8 cellular contexts compared by ENCODE assay signal in genomic region chrX:130171446-130172126, GRCh38. TPM values are rescaled to one million over a fixed set of nuclear protein-coding genes. Genes with fewer than 3 reads are reported as not detected.
DNase-seq lines count a peak whose midpoint lies in the region; ATAC-seq and TF ChIP-seq lines count a peak whose summit lies in the region.

Gene RAB33A (plus strand): TSS chrX:130171962. CDS start chrX:130172063, 101 bp downstream.

- H3K4me3 ChIP-seq in fibroblast of the aortic adventitia (ENCODE audit: low read depth, low read length): peak within 1 kb of the TSS; percentile 56
- H3K4me3 ChIP-seq in neural cell (ENCODE audit: low read length): peak within 1 kb of the TSS; percentile 91
- H3K4me3 ChIP-seq in aorta (ENCODE audit: low read length in 2 of 2): no peak within 1 kb of the TSS

- intact Hi-C loops in activated T-helper 1 cell treated with anti-CD3 and anti-CD28 coated beads, Interleukin-12 subunit alpha, Interleukin-12 subunit beta, Interleukin-2, Interleukin-4 antibody, amounts not matched to agents 30 ng/mL and 10 ng/mL and 1 ng/mL, durations not matched to agents 14 hours and 24 hours and 36 hours (cut with micrococcal nuclease): loop anchor here (5.0 to 10.0 kb wide), 2 partner anchors 264 to 387 kb away; partner anchors contain the start of gene UTP14A
- intact Hi-C loops in aorta (cut with DNase I): loop anchor here in 1 of 2 donors (5.0 kb wide), 1 partner anchor 54 kb away; no protein-coding TSS in a partner anchor

- peaks cover 28% of the 10 kb centered on the region for H3K79me2 ChIP-seq in neural cell (replicated peaks; ENCODE audit: insufficient read depth, low read length)

- ATAC-seq in aorta (ENCODE audit: low FRiP score): peak; percentile 5

- H3K9ac ChIP-seq in neural cell (ENCODE audit: low read length): peak within 1 kb of the TSS; percentile 95

- TF ChIP-seq CTCF in fibroblast of the aortic adventitia (IDR thresholded peaks at IDR 0.05; ENCODE audit: insufficient read depth, low read length) (no peak), neural cell (IDR thresholded peaks at IDR 0.05; ENCODE audit: poor library complexity, severe bottlenecking) (no peak)

- H3K9me3 ChIP-seq in neural cell (ENCODE audit: low read length) (no peaks in the 10 kb centered on the region), aorta (ENCODE audit: control insufficient read depth, low read length) (no peaks in the 10 kb centered on the region)

- peak; percentile 39 for TF ChIP-seq POLR2A in GM19193 (IDR thresholded peaks at IDR 0.05; ENCODE audit: extremely low read depth, insufficient read depth, insufficient read length)

- H3K27me3 ChIP-seq in neural cell (ENCODE audit: insufficient read depth, low read depth, low read length) (no peaks in the 10 kb centered on the region), aorta (ENCODE audit: control insufficient read depth in 1 of 2, insufficient read depth in 2 of 2, low read length in 1 of 2) (no peaks in the 10 kb centered on the region)

- H3K9me3 Mint-ChIP-seq in activated T-helper 1 cell treated with anti-CD3 and anti-CD28 coated beads, Interleukin-12 subunit alpha, Interleukin-12 subunit beta, Interleukin-2, Interleukin-4 antibody, amounts not matched to agents 30 ng/mL and 10 ng/mL and 1 ng/mL, durations not matched to agents 14 hours and 24 hours and 36 hours: no peaks in the 10 kb centered on the region

- peak within 1 kb of the TSS; percentile 91 for H3K27ac Mint-ChIP-seq in activated T-helper 1 cell treated with anti-CD3 and anti-CD28 coated beads, Interleukin-12 subunit alpha, Interleukin-12 subunit beta, Interleukin-2, Interleukin-4 antibody, amounts not matched to agents 30 ng/mL and 10 ng/mL and 1 ng/mL, durations not matched to agents 14 hours and 24 hours and 36 hours

- no peaks in the 10 kb centered on the region for H4K20me1 ChIP-seq in neural cell (ENCODE audit: insufficient read depth)

- peak; percentile 23 for TF ChIP-seq EP300 in neural cell (conservative IDR thresholded peaks at IDR 0.05; ENCODE audit: poor library complexity, severe bottlenecking)

- H3K4me1 ChIP-seq in aorta (ENCODE audit: control insufficient read depth in 1 of 2, insufficient read depth in 2 of 2, low read length in 2 of 2): peaks cover 0 to 2% of the 10 kb centered on the region in 2 donors

- H3K9me2 ChIP-seq in neural cell (ENCODE audit: insufficient read depth, low read length): no peaks in the 10 kb centered on the region

- 1 to 40% methylated on average over 54 to 61 of the region's 61 CpGs for WGBS in aorta, 2 donors

- H3K4me1 Mint-ChIP-seq in activated T-helper 1 cell treated with anti-CD3 and anti-CD28 coated beads, Interleukin-12 subunit alpha, Interleukin-12 subunit beta, Interleukin-2, Interleukin-4 antibody, amounts not matched to agents 30 ng/mL and 10 ng/mL and 1 ng/mL, durations not matched to agents 14 hours and 24 hours and 36 hours (ENCODE audit: low read depth): peaks cover 43% of the 10 kb centered on the region

- H3K36me3 ChIP-seq in neural cell (ENCODE audit: insufficient read depth, low read length): no peaks in the 10 kb centered on the region
- H3K36me3 ChIP-seq in aorta (ENCODE audit: control insufficient read depth in 1 of 2, insufficient read depth in 2 of 2, low read length in 1 of 2): no peaks in the 10 kb centered on the region

- H3K27me3 Mint-ChIP-seq in activated T-helper 1 cell treated with anti-CD3 and anti-CD28 coated beads, Interleukin-12 subunit alpha, Interleukin-12 subunit beta, Interleukin-2, Interleukin-4 antibody, amounts not matched to agents 30 ng/mL and 10 ng/mL and 1 ng/mL, durations not matched to agents 14 hours and 24 hours and 36 hours (ENCODE audit: insufficient read depth): no peaks in the 10 kb centered on the region

- H3K27ac ChIP-seq in neural cell (ENCODE audit: low read length) (peak within 1 kb of the TSS; percentile 95), aorta (ENCODE audit: low read depth in 1 of 2, low read length in 2 of 2) (no peak within 1 kb of the TSS)

- peaks cover 5% of the 10 kb centered on the region for H3K36me3 Mint-ChIP-seq in activated T-helper 1 cell treated with anti-CD3 and anti-CD28 coated beads, Interleukin-12 subunit alpha, Interleukin-12 subunit beta, Interleukin-2, Interleukin-4 antibody, amounts not matched to agents 30 ng/mL and 10 ng/mL and 1 ng/mL, durations not matched to agents 14 hours and 24 hours and 36 hours (ENCODE audit: low read depth)

- H3F3A ChIP-seq in neural cell (ENCODE audit: insufficient read depth, low read length, poor library complexity, severe bottlenecking): no peaks in the 10 kb centered on the region

- H3K4me3 Mint-ChIP-seq in activated T-helper 1 cell treated with anti-CD3 and anti-CD28 coated beads, Interleukin-12 subunit alpha, Interleukin-12 subunit beta, Interleukin-2, Interleukin-4 antibody, amounts not matched to agents 30 ng/mL and 10 ng/mL and 1 ng/mL, durations not matched to agents 14 hours and 24 hours and 36 hours: peak within 1 kb of the TSS; percentile 94

- H3K4me2 ChIP-seq in neural cell (ENCODE audit: low read length): peak within 1 kb of the TSS; percentile 14

- DNase-seq in AG08396 (ENCODE audit: low spot score) (peak; percentile 19), NCI-H2196 treated with DMSO at 0.1 percent for 48 hours (lab: John Stamatoyannopoulos, UW; ENCODE audit: unreplicated experiment) (peak; percentile 1), fibroblast of the aortic adventitia (ENCODE audit: low read depth) (peak; percentile 26), aorta (peak in 1 of 2 donors; percentile 53), OCI-M2 (lab: John Stamatoyannopoulos, UW; ENCODE audit: unreplicated experiment) (no peak)
- DNase-seq in activated T-helper 1 cell treated with anti-CD3 and anti-CD28 coated beads, Interleukin-12 subunit alpha, Interleukin-12 subunit beta, Interleukin-2, Interleukin-4 antibody, amounts not matched to agents 30 ng/mL and 10 ng/mL and 1 ng/mL, durations not matched to agents 14 hours and 24 hours and 36 hours (ENCODE audit: low spot score): peak; percentile 22

- TF ChIP-seq RAD21 in neural cell (conservative IDR thresholded peaks at IDR 0.05): no peak

- peak within 1 kb of the TSS; percentile 27 for H2AFZ ChIP-seq in neural cell (ENCODE audit: low read depth, low read length)

TF ChIP-seq in neural cell, 6 proteins besides CTCF, POLR2A, EP300 and RAD21:
- TF ChIP-seq SMC3 (conservative IDR thresholded peaks at IDR 0.05; ENCODE audit: poor library complexity): no peak
- TF ChIP-seq TAF1 (IDR thresholded peaks at IDR 0.05; ENCODE audit: low read depth): peak; percentile 58
- no peak for TF ChIP-seq EZH2 (IDR thresholded peaks at IDR 0.05; ENCODE audit: borderline replicate concordance, insufficient read depth, low read length, poor library complexity, severe bottlenecking)
- TF ChIP-seq MXI1 (conservative IDR thresholded peaks at IDR 0.05; ENCODE audit: poor library complexity, severe bottlenecking): peak; percentile 62
- TF ChIP-seq POLR2AphosphoS5 (IDR thresholded peaks at IDR 0.05): peak; percentile 87

RNA-seq across cellular contexts. Expression of gene RAB33A, which starts in this region (rescaled TPM):
- total RNA-seq in activated T-helper 1 cell treated with anti-CD3 and anti-CD28 coated beads, Interleukin-12 subunit alpha, Interleukin-12 subunit beta, Interleukin-2, Interleukin-4 antibody, amounts not matched to agents 30 ng/mL and 10 ng/mL and 1 ng/mL, durations not matched to agents 14 hours and 24 hours and 36 hours: 20.5 and 21.5 TPM in 2 replicates
- total RNA-seq in fibroblast of the aortic adventitia (ENCODE audit: low replicate concordance): 3.0 TPM in 1 of 2 replicates, not detected in the other
- 74.7 and 95.4 TPM in 2 replicates for polyA plus RNA-seq in neural cell
- 36.5 and 41.4 TPM in 2 replicates for polyA minus RNA-seq in neural cell
- 1 to 10 TPM in 1 of 2 donors, under 1 TPM in 1; 0.69 to 1.8 TPM for total RNA-seq in aorta
- under 1 TPM; 0.64 to 0.88 TPM for polyA plus RNA-seq in aorta

Comparison
In these comparisons a context has a peak if more than half of its experiments do, and no peak if none do; other contexts are left out.
1. RNA of gene RAB33A (polyA plus RNA-seq): 74.7 to 95.4 TPM in neural cell; 0.64 to 0.88 TPM in aorta; every median in the first group is over 10 times any median in the second.
2. H3K4me3 ChIP-seq: peak in fibroblast of the aortic adventitia (single experiment) and neural cell (single experiment); none in aorta (0 of 2).